8 cellular contexts compared by ENCODE assay signal in the genomic region with DNA sequence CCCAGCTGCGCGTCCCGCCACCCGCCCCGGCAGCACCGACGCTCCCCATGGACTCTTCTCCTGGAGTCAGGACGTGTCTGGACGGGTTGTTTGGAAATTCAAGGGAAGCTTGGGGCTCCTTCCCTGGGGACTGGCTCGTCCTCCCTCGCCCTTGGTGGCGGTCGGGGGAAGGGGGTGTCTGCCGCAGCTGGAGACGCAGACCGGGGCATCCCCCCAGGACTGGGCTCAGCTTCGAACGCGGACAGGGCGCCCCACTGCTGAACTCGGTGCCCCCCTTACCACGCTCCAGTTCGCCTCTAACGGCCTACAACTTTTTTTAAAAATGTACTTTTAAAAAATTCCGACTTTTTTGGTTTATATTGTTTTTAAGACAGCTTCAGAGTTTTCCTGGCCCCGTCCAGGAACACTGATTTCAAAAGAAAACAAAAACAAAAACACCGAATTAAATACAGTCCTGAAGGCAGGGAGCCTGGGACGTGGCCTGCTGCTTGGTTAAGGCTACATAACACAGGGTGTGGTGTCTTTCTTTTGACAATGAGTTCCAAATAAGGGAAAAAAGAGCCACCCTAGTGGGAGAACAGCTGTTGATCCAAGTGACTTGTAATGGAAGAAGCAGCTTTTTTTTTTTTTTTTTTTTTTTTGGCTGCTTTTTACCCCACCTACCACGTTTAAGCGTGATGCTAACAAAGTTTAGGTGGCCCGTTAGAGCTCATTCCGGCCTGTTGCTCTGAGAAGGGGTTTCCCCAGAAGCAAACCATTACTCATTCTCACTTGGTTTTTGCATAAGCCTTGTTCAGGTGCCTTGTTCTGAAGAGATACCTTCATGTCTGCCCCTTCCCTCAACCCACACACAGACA. TPM values are rescaled to one million over a fixed set of nuclear protein-coding genes. Genes with fewer than 3 reads are reported as not detected.
DNase-seq lines count a peak whose midpoint lies in the region; ATAC-seq and TF ChIP-seq lines count a peak whose summit lies in the region.

No MANE protein-coding gene starts in this region.

- no peaks in the 10 kb centered on the region; the same call in 1 of the 2 replicates for H4K20me1 ChIP-seq in GM23338 (replicated peaks; ENCODE audit: insufficient read depth)

- H3K27me3 Mint-ChIP-seq in GM23338 (ENCODE audit: insufficient read depth, low read depth, poor library complexity) = peaks cover 4% of the 10 kb centered on the region

- H3K4me1 Mint-ChIP-seq in GM23338 = peaks cover 7% of the 10 kb centered on the region; the same call in 2 of the 3 replicates

- H3K4me3 Mint-ChIP-seq in GM23338 = no peak overlapping the region; the same call in 1 of the 3 replicates

- peak overlapping the region; percentile 74 for H3K4me2 ChIP-seq in GM23338

- peaks cover 14% of the 10 kb centered on the region for H3K4me1 ChIP-seq in GM23338 (ENCODE audit: insufficient read depth)

- H3K9me2 ChIP-seq in GM23338 (ENCODE audit: insufficient read depth) = no peaks in the 10 kb centered on the region

- ATAC-seq in GM23338 = peak; percentile 45

- peak overlapping the region; percentile 30; the same call in 1 of the 2 replicates for H3K27ac ChIP-seq in GM23338 (ENCODE audit: low read depth)

- H3F3A ChIP-seq in GM23338 (replicated peaks; ENCODE audit: low read depth) = no peaks in the 10 kb centered on the region

- H3K9me3 Mint-ChIP-seq in GM23338 = no peaks in the 10 kb centered on the region

- H3K27ac Mint-ChIP-seq in GM23338 = no peak overlapping the region

- no peaks in the 10 kb centered on the region for H3K36me3 ChIP-seq in GM23338 (ENCODE audit: insufficient read depth)

- peak; percentile 85 for DNase-seq in GM10266 (ENCODE audit: extremely low spot score)
- DNase-seq in GM23338 (ENCODE audit: low spot score) = peak; percentile 78
- peak; percentile 19 to 53 for DNase-seq in Kasumi-1 (lab: John Stamatoyannopoulos, UW)
- peak; percentile 56 for DNase-seq in activated CD4-positive, alpha-beta T cell treated with anti-CD3 and anti-CD28 coated beads for 1 hour
- peak; percentile 76 for DNase-seq in dedifferentiated amniotic fluid mesenchymal stem cell (ENCODE audit: extremely low spot score)
- peak; percentile 56 for DNase-seq in medulla oblongata (ENCODE audit: extremely low spot score)
- DNase-seq in stimulated activated CD8-positive, alpha-beta memory T cell treated with anti-CD3 and anti-CD28 coated beads, Interleukin-2, amount 100 ng/mL, for 1 hour (ENCODE audit: low read depth in 2 of 2) = peak; percentile 35 to 42
- no peak for DNase-seq in inferior parietal cortex (ENCODE audit: extremely low spot score)

- peak overlapping the region; percentile 69; the same call in 1 of the 2 replicates for H2AFZ ChIP-seq in GM23338

- no peaks in the 10 kb centered on the region for H3K79me2 ChIP-seq in GM23338 (replicated peaks; ENCODE audit: insufficient read depth)

- H3K36me3 Mint-ChIP-seq in GM23338 (ENCODE audit: low read depth) = no peaks in the 10 kb centered on the region

- peaks cover 6% of the 10 kb centered on the region for H3K27me3 ChIP-seq in GM23338 (ENCODE audit: insufficient read depth)

- TF ChIP-seq CTCF in GM10266 (IDR thresholded peaks at IDR 0.05; ENCODE audit: control insufficient read depth, insufficient read depth, low read depth, missing control alignments) (no peak), GM23338 (conservative IDR thresholded peaks at IDR 0.05; ENCODE audit: low read depth in 2 of 2) (no peak)

- peak overlapping the region; percentile 75 for H3K4me3 ChIP-seq in GM23338

TF ChIP-seq in GM23338, 12 proteins besides CTCF, POLR2A, EP300 and RAD21:
- no peak for TF ChIP-seq ZNF331 (CRISPR knock-in tag; IDR thresholded peaks at IDR 0.05; ENCODE audit: low read depth)
- no peak for TF ChIP-seq CREB1 (CRISPR knock-in tag; IDR thresholded peaks at IDR 0.05; ENCODE audit: low read depth)
- no peak for TF ChIP-seq POLR2AphosphoS5 (IDR thresholded peaks at IDR 0.05; ENCODE audit: low read depth)
- TF ChIP-seq, protein P1, sequence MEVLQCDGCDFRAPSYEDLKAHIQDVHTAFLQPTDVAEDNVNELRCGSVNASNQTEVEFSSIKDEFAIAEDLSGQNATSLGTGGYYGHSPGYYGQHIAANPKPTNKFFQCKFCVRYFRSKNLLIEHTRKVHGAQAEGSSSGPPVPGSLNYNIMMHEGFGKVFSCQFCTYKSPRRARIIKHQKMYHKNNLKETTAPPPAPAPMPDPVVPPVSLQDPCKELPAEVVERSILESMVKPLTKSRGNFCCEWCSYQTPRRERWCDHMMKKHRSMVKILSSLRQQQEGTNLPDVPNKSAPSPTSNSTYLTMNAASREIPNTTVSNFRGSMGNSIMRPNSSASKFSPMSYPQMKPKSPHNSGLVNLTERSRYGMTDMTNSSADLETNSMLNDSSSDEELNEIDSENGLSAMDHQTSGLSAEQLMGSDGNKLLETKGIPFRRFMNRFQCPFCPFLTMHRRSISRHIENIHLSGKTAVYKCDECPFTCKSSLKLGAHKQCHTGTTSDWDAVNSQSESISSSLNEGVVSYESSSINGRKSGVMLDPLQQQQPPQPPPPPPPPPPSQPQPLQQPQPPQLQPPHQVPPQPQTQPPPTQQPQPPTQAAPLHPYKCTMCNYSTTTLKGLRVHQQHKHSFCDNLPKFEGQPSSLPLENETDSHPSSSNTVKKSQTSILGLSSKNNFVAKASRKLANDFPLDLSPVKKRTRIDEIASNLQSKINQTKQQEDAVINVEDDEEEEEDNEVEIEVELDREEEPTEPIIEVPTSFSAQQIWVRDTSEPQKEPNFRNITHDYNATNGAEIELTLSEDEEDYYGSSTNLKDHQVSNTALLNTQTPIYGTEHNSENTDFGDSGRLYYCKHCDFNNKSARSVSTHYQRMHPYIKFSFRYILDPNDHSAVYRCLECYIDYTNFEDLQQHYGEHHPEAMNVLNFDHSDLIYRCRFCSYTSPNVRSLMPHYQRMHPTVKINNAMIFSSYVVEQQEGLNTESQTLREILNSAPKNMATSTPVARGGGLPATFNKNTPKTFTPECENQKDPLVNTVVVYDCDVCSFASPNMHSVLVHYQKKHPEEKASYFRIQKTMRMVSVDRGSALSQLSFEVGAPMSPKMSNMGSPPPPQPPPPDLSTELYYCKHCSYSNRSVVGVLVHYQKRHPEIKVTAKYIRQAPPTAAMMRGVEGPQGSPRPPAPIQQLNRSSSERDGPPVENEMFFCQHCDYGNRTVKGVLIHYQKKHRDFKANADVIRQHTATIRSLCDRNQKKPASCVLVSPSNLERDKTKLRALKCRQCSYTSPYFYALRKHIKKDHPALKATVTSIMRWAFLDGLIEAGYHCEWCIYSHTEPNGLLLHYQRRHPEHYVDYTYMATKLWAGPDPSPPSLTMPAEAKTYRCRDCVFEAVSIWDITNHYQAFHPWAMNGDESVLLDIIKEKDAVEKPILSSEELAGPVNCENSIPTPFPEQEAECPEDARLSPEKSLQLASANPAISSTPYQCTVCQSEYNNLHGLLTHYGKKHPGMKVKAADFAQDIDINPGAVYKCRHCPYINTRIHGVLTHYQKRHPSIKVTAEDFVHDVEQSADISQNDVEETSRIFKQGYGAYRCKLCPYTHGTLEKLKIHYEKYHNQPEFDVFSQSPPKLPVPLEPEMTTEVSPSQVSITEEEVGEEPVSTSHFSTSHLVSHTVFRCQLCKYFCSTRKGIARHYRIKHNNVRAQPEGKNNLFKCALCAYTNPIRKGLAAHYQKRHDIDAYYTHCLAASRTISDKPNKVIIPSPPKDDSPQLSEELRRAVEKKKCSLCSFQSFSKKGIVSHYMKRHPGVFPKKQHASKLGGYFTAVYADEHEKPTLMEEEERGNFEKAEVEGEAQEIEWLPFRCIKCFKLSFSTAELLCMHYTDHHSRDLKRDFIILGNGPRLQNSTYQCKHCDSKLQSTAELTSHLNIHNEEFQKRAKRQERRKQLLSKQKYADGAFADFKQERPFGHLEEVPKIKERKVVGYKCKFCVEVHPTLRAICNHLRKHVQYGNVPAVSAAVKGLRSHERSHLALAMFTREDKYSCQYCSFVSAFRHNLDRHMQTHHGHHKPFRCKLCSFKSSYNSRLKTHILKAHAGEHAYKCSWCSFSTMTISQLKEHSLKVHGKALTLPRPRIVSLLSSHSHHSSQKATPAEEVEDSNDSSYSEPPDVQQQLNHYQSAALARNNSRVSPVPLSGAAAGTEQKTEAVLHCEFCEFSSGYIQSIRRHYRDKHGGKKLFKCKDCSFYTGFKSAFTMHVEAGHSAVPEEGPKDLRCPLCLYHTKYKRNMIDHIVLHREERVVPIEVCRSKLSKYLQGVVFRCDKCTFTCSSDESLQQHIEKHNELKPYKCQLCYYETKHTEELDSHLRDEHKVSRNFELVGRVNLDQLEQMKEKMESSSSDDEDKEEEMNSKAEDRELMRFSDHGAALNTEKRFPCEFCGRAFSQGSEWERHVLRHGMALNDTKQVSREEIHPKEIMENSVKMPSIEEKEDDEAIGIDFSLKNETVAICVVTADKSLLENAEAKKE (CRISPR knock-in tag; IDR thresholded peaks at IDR 0.05) = no peak

RNA-seq across cellular contexts. Expression of a gene that starts 0.9 kb away (rescaled TPM):
- total RNA-seq in GM23338 (2014; rRNA removed; shearing (Covaris generic)) = 5.0 and 6.1 TPM in 2 replicates
- polyA plus RNA-seq in GM23338 (2016; fragmentation: Nextera tagmentation; extraction: Ambion mirVana) = 3.3 and 4.8 TPM in 2 replicates
